Comparison of ENCODE assay signal across 12 cellular contexts in the genomic region with DNA sequence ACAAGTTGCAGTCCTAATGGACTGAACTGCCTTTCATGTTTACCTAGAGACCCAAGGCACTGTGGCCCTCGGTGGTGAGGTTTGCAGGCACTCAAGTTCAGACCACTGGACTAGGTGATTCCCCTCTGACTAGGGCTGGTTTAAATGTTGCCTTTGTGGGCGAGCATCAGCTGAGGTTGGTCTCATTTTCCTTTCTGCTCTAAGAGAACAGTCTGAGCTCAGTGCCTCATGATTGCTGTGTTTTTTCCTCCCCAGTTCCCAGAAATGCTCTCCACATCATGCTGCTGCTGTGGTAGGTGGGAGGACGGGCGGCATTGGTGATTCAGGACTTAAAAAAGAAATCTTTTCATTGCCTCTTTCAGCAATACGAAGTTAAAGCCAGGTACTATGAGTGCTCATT.
DNase-seq lines count a peak whose midpoint lies in the region; ATAC-seq and TF ChIP-seq lines count a peak whose summit lies in the region.
"Had no signal": no experiment of that assay in that cellular context is flagged by ENCODE, and none has a peak within 500 bp of the region (broad histone marks: within the 10 kb centered on the region; RNA-seq: fewer than 3 reads in every experiment).

No MANE protein-coding gene starts in this region.

- no peaks in the 10 kb centered on the region for H3K4me1 ChIP-seq in IMR-90 (ENCODE audit: control insufficient read depth, insufficient read depth, low read length)

- no TSS peak for BruUV-seq in IMR-90 (replicated peaks; lab: Mats Ljungman, UMichigan)

- dilution Hi-C loops in IMR-90 (cut with HindIII; ENCODE audit: low sequenced_read_pairs, unreplicated experiment): no loop called here

- no peak overlapping the region for H3K56ac ChIP-seq in IMR-90 (ENCODE audit: extremely low read depth, insufficient read depth, low read length)

- no peak overlapping the region for H2BK120ac ChIP-seq in IMR-90 (ENCODE audit: low read depth, low read length)

- no peak overlapping the region for H4K8ac ChIP-seq in IMR-90 (ENCODE audit: low read depth in 2 of 2, low read length in 2 of 2)

- no peak overlapping the region for H4K91ac ChIP-seq in IMR-90 (ENCODE audit: insufficient read depth, low read depth, low read length)

- CTCF ChIA-PET in IMR-90 (lab: Yijun Ruan, JAX): interaction anchor here (1.2 kb wide), 1 partner anchor 19 kb away, joined by 3 read pairs; no protein-coding TSS in a partner anchor

- H3K14ac ChIP-seq in IMR-90 (replicated peaks; ENCODE audit: low read depth, low read length): 0 out of 2 replicates have a peak overlapping the region, but pooled peaks have one; percentile 29

- H3K9me3 ChIP-seq in IMR-90 (ENCODE audit: control insufficient read depth, insufficient read depth, low read length) (no peaks in the 10 kb centered on the region), WERI-Rb-1 (ENCODE audit: severe bottlenecking) (no peaks in the 10 kb centered on the region)

- H3K27me3 ChIP-seq in IMR-90 (ENCODE audit: control insufficient read depth, insufficient read depth, low read length): no peaks in the 10 kb centered on the region
- no peaks in the 10 kb centered on the region for H3K27me3 ChIP-seq in WERI-Rb-1 (ENCODE audit: insufficient read depth, low read depth, severe bottlenecking)

- no peaks in the 10 kb centered on the region for H3K79me1 ChIP-seq in IMR-90 (ENCODE audit: low read depth in 1 of 2, low read length in 2 of 2)

- TF ChIP-seq POLR2A in IMR-90 (IDR thresholded peaks at IDR 0.05; ENCODE audit: low read depth, low read length): no peak

- no peak overlapping the region for H3K4ac ChIP-seq in IMR-90 (ENCODE audit: low read depth, low read length)

- WGBS in IMR-90 (ENCODE audit: extremely low coverage in 2 of 2, insufficient read length in 1 of 2), 2 experiments: no CpG with 5 or more reads among the region's 5 CpGs

- H3K4me2 ChIP-seq in IMR-90 (ENCODE audit: low read depth, low read length): no peak overlapping the region

- H3K9ac ChIP-seq in IMR-90 (ENCODE audit: low read depth, low read length): no peak overlapping the region

- no peak overlapping the region for H2BK15ac ChIP-seq in IMR-90 (ENCODE audit: low read depth, low read length)

- peak; percentile 5 to 23 (median 14) for DNase-seq in stimulated activated CD4-positive, alpha-beta T cell treated with anti-CD3 and anti-CD28 coated beads, Interleukin-12 subunit alpha, Interleukin-12 subunit beta, amount 100 ng/mL, for 48 hours (ENCODE audit: low read depth in 2 of 3, low spot score in 1 of 3)
- no peak for DNase-seq in stimulated activated CD4-positive, alpha-beta T cell treated with anti-CD3 and anti-CD28 coated beads, Interleukin-12 subunit alpha, Interleukin-12 subunit beta, amount 100 ng/mL, for 4 hours
- DNase-seq in IMR-90 (no peak), ecto neural progenitor cell (ENCODE audit: low spot score) (no peak), NCI-H774 (lab: John Stamatoyannopoulos, UW) (no peak), WERI-Rb-1 (no peak)
- no peak for DNase-seq in NK-92 treated with Interleukin-12 subunit alpha and Interleukin-12 subunit beta, amount 100 ng/mL, for 24 hours (lab: John Stamatoyannopoulos, UW)
- DNase-seq: MV-4-11, retina, substantia nigra had no signal

- H3K27ac ChIP-seq in IMR-90 (ENCODE audit: insufficient read depth, low read length) (no peak overlapping the region), WERI-Rb-1 (no peak overlapping the region)
- H3K27ac ChIP-seq: SK-N-MC had no signal

- in situ Hi-C loops in IMR-90 (cut with MboI; ENCODE audit: low sequenced_read_pairs): no loop called here

- H2AK5ac ChIP-seq in IMR-90 (ENCODE audit: low read depth, low read length): no peak overlapping the region

- TF ChIP-seq RAD21 in IMR-90 (IDR thresholded peaks at IDR 0.05; ENCODE audit: low read length): no peak

- no peak overlapping the region for H4K5ac ChIP-seq in IMR-90 (ENCODE audit: low read depth, low read length)

- POLR2A ChIA-PET in IMR-90 (lab: Charles Lee; ENCODE audit: unreplicated experiment): no interaction called here

- no peak overlapping the region for H2AFZ ChIP-seq in IMR-90 (replicated peaks; ENCODE audit: low read length, poor library complexity)

- peak; percentile 94 for ATAC-seq in HG02763 (IDR thresholded peaks at IDR 0.05; ENCODE audit: unreplicated experiment)
- ATAC-seq in IMR-90 (ENCODE audit: low read depth): no peak

- no peak overlapping the region for H2BK20ac ChIP-seq in IMR-90 (ENCODE audit: low read depth, low read length)

- no peak overlapping the region for H3K23ac ChIP-seq in IMR-90 (ENCODE audit: low read depth, low read length)

- H4K20me1 ChIP-seq in IMR-90 (ENCODE audit: insufficient read depth, low read length): no peaks in the 10 kb centered on the region

- H3K36me3 ChIP-seq in IMR-90 (ENCODE audit: control insufficient read depth, insufficient read depth, low read length) (no peaks in the 10 kb centered on the region), WERI-Rb-1 (no peaks in the 10 kb centered on the region)

- H2BK5ac ChIP-seq in IMR-90 (ENCODE audit: low read depth, low read length, poor library complexity, severe bottlenecking): no peak overlapping the region

- intact Hi-C loops in IMR-90 (cut with micrococcal nuclease): no loop called here

- no peak overlapping the region for H3K18ac ChIP-seq in IMR-90 (ENCODE audit: low read depth, low read length)

- H2AK9ac ChIP-seq in IMR-90 (replicated peaks; ENCODE audit: low read depth, low read length, poor library complexity): no peak overlapping the region

- no peak overlapping the region for H3K4me3 ChIP-seq in IMR-90 (ENCODE audit: insufficient read depth, low read depth, low read length)
- no peak overlapping the region for H3K4me3 ChIP-seq in WERI-Rb-1 (ENCODE audit: low read depth, low read length)
- H3K4me3 ChIP-seq: SK-N-MC had no signal

- TF ChIP-seq CTCF in IMR-90 (conservative IDR thresholded peaks at IDR 0.05; ENCODE audit: low read depth, low read length) (no peak), WERI-Rb-1 (IDR thresholded peaks at IDR 0.05; ENCODE audit: low read depth, low read length) (no peak)

- no peaks in the 10 kb centered on the region for H3K9me1 ChIP-seq in IMR-90 (ENCODE audit: insufficient read depth, low read length)

TF ChIP-seq in IMR-90, 13 proteins besides CTCF, POLR2A, EP300 and RAD21:
- TF ChIP-seq MAZ (IDR thresholded peaks at IDR 0.05; ENCODE audit: borderline replicate concordance, low read depth, low read length) (no peak), RCOR1 (IDR thresholded peaks at IDR 0.05; ENCODE audit: insufficient replicate concordance, low read length) (no peak), FOS (IDR thresholded peaks at IDR 0.05; ENCODE audit: low read depth, low read length) (no peak), NFE2L2 (IDR thresholded peaks at IDR 0.05; ENCODE audit: low read depth, low read length) (no peak), MAFK (IDR thresholded peaks at IDR 0.05; ENCODE audit: low read depth, low read length) (no peak), CEBPB (IDR thresholded peaks at IDR 0.05; ENCODE audit: low read depth, low read length) (no peak)
- TF ChIP-seq, protein P1, sequence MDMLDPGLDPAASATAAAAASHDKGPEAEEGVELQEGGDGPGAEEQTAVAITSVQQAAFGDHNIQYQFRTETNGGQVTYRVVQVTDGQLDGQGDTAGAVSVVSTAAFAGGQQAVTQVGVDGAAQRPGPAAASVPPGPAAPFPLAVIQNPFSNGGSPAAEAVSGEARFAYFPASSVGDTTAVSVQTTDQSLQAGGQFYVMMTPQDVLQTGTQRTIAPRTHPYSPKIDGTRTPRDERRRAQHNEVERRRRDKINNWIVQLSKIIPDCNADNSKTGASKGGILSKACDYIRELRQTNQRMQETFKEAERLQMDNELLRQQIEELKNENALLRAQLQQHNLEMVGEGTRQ (IDR thresholded peaks at IDR 0.05; ENCODE audit: low read depth, low read length): no peak

Comparison
In these comparisons a context has a peak if more than half of its experiments do, and no peak if none do; other contexts are left out.
1. DNase-seq: peak in stimulated activated CD4-positive, alpha-beta T cell treated with anti-CD3 and anti-CD28 coated beads, Interleukin-12 subunit alpha, Interleukin-12 subunit beta, amount 100 ng/mL, for 48 hours (3 of 3); none in stimulated activated CD4-positive, alpha-beta T cell treated with anti-CD3 and anti-CD28 coated beads, Interleukin-12 subunit alpha, Interleukin-12 subunit beta, amount 100 ng/mL, for 4 hours (single experiment), IMR-90 (single experiment), NK-92 treated with Interleukin-12 subunit alpha and Interleukin-12 subunit beta, amount 100 ng/mL, for 24 hours (single experiment), ecto neural progenitor cell (single experiment), NCI-H774 (single experiment) and WERI-Rb-1 (single experiment).